In genomic region chrX:39818071-39818470, GRCh38 we compare ENCODE assay signal across 25 cellular contexts.
DNase-seq lines count a peak whose midpoint lies in the region; FAIRE-seq and TF ChIP-seq lines count a peak whose summit lies in the region.
"Had no signal": no experiment of that assay in that cellular context is flagged by ENCODE, and none has a peak within 500 bp of the region (broad histone marks: within the 10 kb centered on the region; RNA-seq: fewer than 3 reads in every experiment).

No MANE protein-coding gene starts in this region.

- no peak for TF ChIP-seq CTCF in smooth muscle cell (IDR thresholded peaks at IDR 0.05; ENCODE audit: borderline replicate concordance, insufficient read depth, poor library complexity, severe bottlenecking)
- no peak for TF ChIP-seq CTCF in D721Med (IDR thresholded peaks at IDR 0.05; ENCODE audit: insufficient read depth, missing control alignments)

- peak overlapping the region; percentile 71 for H3K4me2 ChIP-seq in smooth muscle cell

- H3K4me1 ChIP-seq in iPS-18a (ENCODE audit: control insufficient read depth, low read depth, low read length) (peaks cover 60% of the 10 kb centered on the region), smooth muscle cell (ENCODE audit: low read depth) (peaks cover 55% of the 10 kb centered on the region)

- H3K27ac ChIP-seq in iPS-18a (ENCODE audit: low read length) (peak overlapping the region; percentile 39), smooth muscle cell (ENCODE audit: low read depth) (peak overlapping the region; percentile 81)
- H3K27ac ChIP-seq: sigmoid colon, SJSA1 had no signal

- WGBS in smooth muscle cell (ENCODE audit: low lambda C conversion rate), result 50% methylated on average over 7 of the region's 7 CpGs

- H3K9ac ChIP-seq in iPS-18a (ENCODE audit: low read length) (peak overlapping the region; percentile 67), smooth muscle cell (ENCODE audit: low read depth) (no peak overlapping the region)

- DNase-seq in HT-29 (ENCODE audit: low spot score), result peak; percentile 5
- DNase-seq in M059J (ENCODE audit: low read depth), result peak; percentile 27
- no peak for DNase-seq in smooth muscle cell (lab: John Stamatoyannopoulos, UW; ENCODE audit: unreplicated experiment)
- DNase-seq in D721Med (ENCODE audit: insufficient read length, low spot score), result no peak
- no peak for DNase-seq in stimulated activated CD4-positive, alpha-beta T cell treated with anti-CD3 and anti-CD28 coated beads, Interleukin-2, amount 100 ng/mL, for 48 hours
- DNase-seq in globus pallidus (ENCODE audit: low spot score), result no peak
- DNase-seq: activated CD4-positive, CD25-positive, alpha-beta regulatory T cell; activated CD8-positive, alpha-beta T cell treated with anti-CD3 and anti-CD28 coated beads, Interleukin-2, amount 10 ng/mL, durations not matched to agents 7 days and 5 days; activated naive CD4-positive, alpha-beta T cell treated with Interleukin-2 at 50 U/mL for 16 hours; activated T-cell treated with anti-CD3 and anti-CD28 coated beads, Interleukin-2, amount 50 U/mL, for 4 hours; DND-41; HCEC 1CT; NCI-H1417; NCI-H2107; NCI-H510A; sigmoid colon; stimulated activated CD4-positive, alpha-beta T cell treated with anti-CD3 and anti-CD28 coated beads, Interleukin-2, amount 100 ng/mL, for 24 hours; stimulated activated naive CD4-positive, alpha-beta T cell; T-helper 9 cell; transverse colon had no signal

- H3K4me3 ChIP-seq in iPS-18a (ENCODE audit: low read length), result no peak overlapping the region
- no peak overlapping the region for H3K4me3 ChIP-seq in smooth muscle cell
- H3K4me3 ChIP-seq: lung, sigmoid colon, SJSA1, transverse colon had no signal

- FAIRE-seq in D721Med (lab: Jason Lieb, UNC), result no peak
- FAIRE-seq: colon, islet of Langerhans had no signal

- H3K27me3 ChIP-seq in iPS-18a (ENCODE audit: control insufficient read depth, insufficient read depth, low read length), result peaks cover 25% of the 10 kb centered on the region
- H3K27me3 ChIP-seq in smooth muscle cell (ENCODE audit: low read depth), result no peaks in the 10 kb centered on the region
- H3K27me3 ChIP-seq: SJSA1 had no signal

- H3K36me3 ChIP-seq in iPS-18a (ENCODE audit: control insufficient read depth, low read depth, low read length), result no peaks in the 10 kb centered on the region
- no peaks in the 10 kb centered on the region for H3K36me3 ChIP-seq in smooth muscle cell (ENCODE audit: low read depth)
- H3K36me3 ChIP-seq: sigmoid colon, SJSA1, transverse colon had no signal

- H4K20me1 ChIP-seq in smooth muscle cell (ENCODE audit: low read depth), result no peaks in the 10 kb centered on the region

- H3F3A ChIP-seq in smooth muscle cell (ENCODE audit: low read depth), result peaks cover 25% of the 10 kb centered on the region

- no peak overlapping the region for H2AFZ ChIP-seq in smooth muscle cell (ENCODE audit: low read depth)

- H3K79me2 ChIP-seq in smooth muscle cell (ENCODE audit: low read depth), result no peaks in the 10 kb centered on the region

- no peaks in the 10 kb centered on the region for H3K9me3 ChIP-seq in iPS-18a (ENCODE audit: control insufficient read depth, low read depth, low read length)
- H3K9me3 ChIP-seq in smooth muscle cell (replicated peaks; ENCODE audit: low read depth), result no peaks in the 10 kb centered on the region
- H3K9me3 ChIP-seq: SJSA1, transverse colon had no signal

Comparison
In these comparisons a context has a peak if more than half of its experiments do, and no peak if none do; other contexts are left out.
1. DNase-seq: peak in HT-29 (single experiment) and M059J (single experiment); none in smooth muscle cell (single experiment), D721Med (single experiment), stimulated activated CD4-positive, alpha-beta T cell treated with anti-CD3 and anti-CD28 coated beads, Interleukin-2, amount 100 ng/mL, for 48 hours (0 of 2) and globus pallidus (single experiment).